2 cellular contexts compared by ENCODE assay signal in the genomic region with DNA sequence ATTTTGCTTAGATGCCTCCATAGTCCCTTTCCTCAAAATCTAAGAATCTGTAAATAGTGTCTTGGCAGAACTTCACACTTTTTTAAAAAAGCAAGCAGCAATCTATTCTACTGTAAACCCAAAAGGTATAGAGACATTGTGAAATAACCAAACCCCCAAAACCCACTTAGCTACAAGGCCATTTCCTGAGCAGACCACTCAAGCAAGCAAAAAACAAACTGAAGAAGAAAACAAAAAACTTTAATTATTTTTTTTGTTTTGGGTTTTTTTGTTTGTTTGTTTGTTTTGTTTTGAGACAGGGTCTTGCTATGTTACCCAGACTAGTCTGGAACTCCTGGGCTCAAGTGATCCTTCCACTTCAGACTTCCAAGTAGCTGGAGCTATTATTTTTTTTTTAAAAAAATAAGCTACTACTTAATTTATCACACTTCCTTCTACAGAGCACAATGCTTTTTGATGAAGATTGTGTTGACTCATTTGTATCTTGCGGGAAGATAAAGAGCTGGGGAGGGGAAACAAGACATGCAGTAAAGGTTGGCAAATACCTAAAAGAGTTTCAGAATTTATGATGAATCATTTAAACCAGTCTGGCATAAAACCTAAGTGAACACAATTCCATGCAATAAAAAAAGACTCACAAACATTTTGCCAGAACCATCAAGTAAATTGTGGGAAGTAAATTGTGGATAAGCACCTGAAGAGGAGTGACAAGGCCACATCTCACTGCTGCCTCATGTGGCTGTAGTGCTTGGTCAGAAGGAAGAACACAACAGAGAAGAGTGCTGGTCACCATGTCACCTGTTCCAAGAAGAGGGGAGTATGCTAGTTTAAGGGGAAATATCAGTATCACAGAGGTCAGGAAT.
TF ChIP-seq lines count a peak whose summit lies in the region.

No MANE protein-coding gene starts in this region.

TF ChIP-seq in IMR-90, 13 proteins besides CTCF, POLR2A, EP300 and RAD21:
- no peak for TF ChIP-seq BHLHE40 (IDR thresholded peaks at IDR 0.05; ENCODE audit: low read depth, low read length)
- TF ChIP-seq MXI1 (IDR thresholded peaks at IDR 0.05; ENCODE audit: borderline replicate concordance, low read depth, low read length), result no peak
- TF ChIP-seq SMC3 (IDR thresholded peaks at IDR 0.05; ENCODE audit: low read depth, low read length), result no peak
- no peak for TF ChIP-seq CEBPB (IDR thresholded peaks at IDR 0.05; ENCODE audit: low read depth, low read length)
- no peak for TF ChIP-seq NFE2L2 (IDR thresholded peaks at IDR 0.05; ENCODE audit: low read depth, low read length)
- TF ChIP-seq, protein P1, sequence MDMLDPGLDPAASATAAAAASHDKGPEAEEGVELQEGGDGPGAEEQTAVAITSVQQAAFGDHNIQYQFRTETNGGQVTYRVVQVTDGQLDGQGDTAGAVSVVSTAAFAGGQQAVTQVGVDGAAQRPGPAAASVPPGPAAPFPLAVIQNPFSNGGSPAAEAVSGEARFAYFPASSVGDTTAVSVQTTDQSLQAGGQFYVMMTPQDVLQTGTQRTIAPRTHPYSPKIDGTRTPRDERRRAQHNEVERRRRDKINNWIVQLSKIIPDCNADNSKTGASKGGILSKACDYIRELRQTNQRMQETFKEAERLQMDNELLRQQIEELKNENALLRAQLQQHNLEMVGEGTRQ (IDR thresholded peaks at IDR 0.05; ENCODE audit: low read depth, low read length), result no peak
- TF ChIP-seq RCOR1 (IDR thresholded peaks at IDR 0.05; ENCODE audit: insufficient replicate concordance, low read length), result no peak
- TF ChIP-seq MAFK (IDR thresholded peaks at IDR 0.05; ENCODE audit: low read depth, low read length), result no peak
- TF ChIP-seq, protein P2, sequence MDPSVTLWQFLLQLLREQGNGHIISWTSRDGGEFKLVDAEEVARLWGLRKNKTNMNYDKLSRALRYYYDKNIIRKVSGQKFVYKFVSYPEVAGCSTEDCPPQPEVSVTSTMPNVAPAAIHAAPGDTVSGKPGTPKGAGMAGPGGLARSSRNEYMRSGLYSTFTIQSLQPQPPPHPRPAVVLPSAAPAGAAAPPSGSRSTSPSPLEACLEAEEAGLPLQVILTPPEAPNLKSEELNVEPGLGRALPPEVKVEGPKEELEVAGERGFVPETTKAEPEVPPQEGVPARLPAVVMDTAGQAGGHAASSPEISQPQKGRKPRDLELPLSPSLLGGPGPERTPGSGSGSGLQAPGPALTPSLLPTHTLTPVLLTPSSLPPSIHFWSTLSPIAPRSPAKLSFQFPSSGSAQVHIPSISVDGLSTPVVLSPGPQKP (IDR thresholded peaks at IDR 0.05; ENCODE audit: borderline replicate concordance, low read depth, low read length), result no peak
- TF ChIP-seq FOS (IDR thresholded peaks at IDR 0.05; ENCODE audit: low read depth, low read length), result no peak
- no peak for TF ChIP-seq CHD1 (IDR thresholded peaks at IDR 0.05; ENCODE audit: low read depth, low read length)
- no peak for TF ChIP-seq RFX5 (IDR thresholded peaks at IDR 0.05; ENCODE audit: low read depth, low read length)
- TF ChIP-seq MAZ (IDR thresholded peaks at IDR 0.05; ENCODE audit: borderline replicate concordance, low read depth, low read length), result no peak

TF ChIP-seq in WTC11, 78 proteins besides CTCF, POLR2A, EP300 and RAD21:
- TF ChIP-seq ZNF232 (CRISPR knock-in tag; IDR thresholded peaks at IDR 0.05), result no peak
- TF ChIP-seq, protein P3, sequence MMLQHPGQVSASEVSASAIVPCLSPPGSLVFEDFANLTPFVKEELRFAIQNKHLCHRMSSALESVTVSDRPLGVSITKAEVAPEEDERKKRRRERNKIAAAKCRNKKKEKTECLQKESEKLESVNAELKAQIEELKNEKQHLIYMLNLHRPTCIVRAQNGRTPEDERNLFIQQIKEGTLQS (CRISPR knock-in tag; conservative IDR thresholded peaks at IDR 0.05), result no peak
- no peak for TF ChIP-seq TEAD4 (CRISPR knock-in tag; IDR thresholded peaks at IDR 0.05)
- TF ChIP-seq, protein P4, sequence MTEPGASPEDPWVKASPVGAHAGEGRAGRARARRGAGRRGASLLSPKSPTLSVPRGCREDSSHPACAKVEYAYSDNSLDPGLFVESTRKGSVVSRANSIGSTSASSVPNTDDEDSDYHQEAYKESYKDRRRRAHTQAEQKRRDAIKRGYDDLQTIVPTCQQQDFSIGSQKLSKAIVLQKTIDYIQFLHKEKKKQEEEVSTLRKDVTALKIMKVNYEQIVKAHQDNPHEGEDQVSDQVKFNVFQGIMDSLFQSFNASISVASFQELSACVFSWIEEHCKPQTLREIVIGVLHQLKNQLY (CRISPR knock-in tag; IDR thresholded peaks at IDR 0.05), result no peak
- TF ChIP-seq, protein P5, sequence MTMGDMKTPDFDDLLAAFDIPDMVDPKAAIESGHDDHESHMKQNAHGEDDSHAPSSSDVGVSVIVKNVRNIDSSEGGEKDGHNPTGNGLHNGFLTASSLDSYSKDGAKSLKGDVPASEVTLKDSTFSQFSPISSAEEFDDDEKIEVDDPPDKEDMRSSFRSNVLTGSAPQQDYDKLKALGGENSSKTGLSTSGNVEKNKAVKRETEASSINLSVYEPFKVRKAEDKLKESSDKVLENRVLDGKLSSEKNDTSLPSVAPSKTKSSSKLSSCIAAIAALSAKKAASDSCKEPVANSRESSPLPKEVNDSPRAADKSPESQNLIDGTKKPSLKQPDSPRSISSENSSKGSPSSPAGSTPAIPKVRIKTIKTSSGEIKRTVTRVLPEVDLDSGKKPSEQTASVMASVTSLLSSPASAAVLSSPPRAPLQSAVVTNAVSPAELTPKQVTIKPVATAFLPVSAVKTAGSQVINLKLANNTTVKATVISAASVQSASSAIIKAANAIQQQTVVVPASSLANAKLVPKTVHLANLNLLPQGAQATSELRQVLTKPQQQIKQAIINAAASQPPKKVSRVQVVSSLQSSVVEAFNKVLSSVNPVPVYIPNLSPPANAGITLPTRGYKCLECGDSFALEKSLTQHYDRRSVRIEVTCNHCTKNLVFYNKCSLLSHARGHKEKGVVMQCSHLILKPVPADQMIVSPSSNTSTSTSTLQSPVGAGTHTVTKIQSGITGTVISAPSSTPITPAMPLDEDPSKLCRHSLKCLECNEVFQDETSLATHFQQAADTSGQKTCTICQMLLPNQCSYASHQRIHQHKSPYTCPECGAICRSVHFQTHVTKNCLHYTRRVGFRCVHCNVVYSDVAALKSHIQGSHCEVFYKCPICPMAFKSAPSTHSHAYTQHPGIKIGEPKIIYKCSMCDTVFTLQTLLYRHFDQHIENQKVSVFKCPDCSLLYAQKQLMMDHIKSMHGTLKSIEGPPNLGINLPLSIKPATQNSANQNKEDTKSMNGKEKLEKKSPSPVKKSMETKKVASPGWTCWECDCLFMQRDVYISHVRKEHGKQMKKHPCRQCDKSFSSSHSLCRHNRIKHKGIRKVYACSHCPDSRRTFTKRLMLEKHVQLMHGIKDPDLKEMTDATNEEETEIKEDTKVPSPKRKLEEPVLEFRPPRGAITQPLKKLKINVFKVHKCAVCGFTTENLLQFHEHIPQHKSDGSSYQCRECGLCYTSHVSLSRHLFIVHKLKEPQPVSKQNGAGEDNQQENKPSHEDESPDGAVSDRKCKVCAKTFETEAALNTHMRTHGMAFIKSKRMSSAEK (CRISPR knock-in tag; IDR thresholded peaks at IDR 0.05; ENCODE audit: borderline replicate concordance), result no peak
- TF ChIP-seq NR2C2 (CRISPR knock-in tag; IDR thresholded peaks at IDR 0.05), result no peak
- TF ChIP-seq, protein P6, sequence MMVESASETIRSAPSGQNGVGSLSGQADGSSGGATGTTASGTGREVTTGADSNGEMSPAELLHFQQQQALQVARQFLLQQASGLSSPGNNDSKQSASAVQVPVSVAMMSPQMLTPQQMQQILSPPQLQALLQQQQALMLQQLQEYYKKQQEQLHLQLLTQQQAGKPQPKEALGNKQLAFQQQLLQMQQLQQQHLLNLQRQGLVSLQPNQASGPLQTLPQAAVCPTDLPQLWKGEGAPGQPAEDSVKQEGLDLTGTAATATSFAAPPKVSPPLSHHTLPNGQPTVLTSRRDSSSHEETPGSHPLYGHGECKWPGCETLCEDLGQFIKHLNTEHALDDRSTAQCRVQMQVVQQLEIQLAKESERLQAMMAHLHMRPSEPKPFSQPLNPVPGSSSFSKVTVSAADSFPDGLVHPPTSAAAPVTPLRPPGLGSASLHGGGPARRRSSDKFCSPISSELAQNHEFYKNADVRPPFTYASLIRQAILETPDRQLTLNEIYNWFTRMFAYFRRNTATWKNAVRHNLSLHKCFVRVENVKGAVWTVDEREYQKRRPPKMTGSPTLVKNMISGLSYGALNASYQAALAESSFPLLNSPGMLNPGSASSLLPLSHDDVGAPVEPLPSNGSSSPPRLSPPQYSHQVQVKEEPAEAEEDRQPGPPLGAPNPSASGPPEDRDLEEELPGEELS (CRISPR knock-in tag; IDR thresholded peaks at IDR 0.05), result no peak
- TF ChIP-seq RELA (CRISPR knock-in tag; IDR thresholded peaks at IDR 0.05; ENCODE audit: borderline replicate concordance), result no peak
- no peak for TF ChIP-seq JUN (CRISPR knock-in tag; IDR thresholded peaks at IDR 0.05)
- TF ChIP-seq, protein P7, sequence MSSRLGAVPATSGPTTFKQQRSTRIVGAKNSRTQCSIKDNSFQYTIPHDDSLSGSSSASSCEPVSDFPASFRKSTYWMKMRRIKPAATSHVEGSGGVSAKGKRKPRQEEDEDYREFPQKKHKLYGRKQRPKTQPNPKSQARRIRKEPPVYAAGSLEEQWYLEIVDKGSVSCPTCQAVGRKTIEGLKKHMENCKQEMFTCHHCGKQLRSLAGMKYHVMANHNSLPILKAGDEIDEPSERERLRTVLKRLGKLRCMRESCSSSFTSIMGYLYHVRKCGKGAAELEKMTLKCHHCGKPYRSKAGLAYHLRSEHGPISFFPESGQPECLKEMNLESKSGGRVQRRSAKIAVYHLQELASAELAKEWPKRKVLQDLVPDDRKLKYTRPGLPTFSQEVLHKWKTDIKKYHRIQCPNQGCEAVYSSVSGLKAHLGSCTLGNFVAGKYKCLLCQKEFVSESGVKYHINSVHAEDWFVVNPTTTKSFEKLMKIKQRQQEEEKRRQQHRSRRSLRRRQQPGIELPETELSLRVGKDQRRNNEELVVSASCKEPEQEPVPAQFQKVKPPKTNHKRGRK (CRISPR knock-in tag; IDR thresholded peaks at IDR 0.05; ENCODE audit: borderline replicate concordance), result no peak
- TF ChIP-seq SMAD4 (CRISPR knock-in tag; IDR thresholded peaks at IDR 0.05), result no peak
- TF ChIP-seq, protein P8, sequence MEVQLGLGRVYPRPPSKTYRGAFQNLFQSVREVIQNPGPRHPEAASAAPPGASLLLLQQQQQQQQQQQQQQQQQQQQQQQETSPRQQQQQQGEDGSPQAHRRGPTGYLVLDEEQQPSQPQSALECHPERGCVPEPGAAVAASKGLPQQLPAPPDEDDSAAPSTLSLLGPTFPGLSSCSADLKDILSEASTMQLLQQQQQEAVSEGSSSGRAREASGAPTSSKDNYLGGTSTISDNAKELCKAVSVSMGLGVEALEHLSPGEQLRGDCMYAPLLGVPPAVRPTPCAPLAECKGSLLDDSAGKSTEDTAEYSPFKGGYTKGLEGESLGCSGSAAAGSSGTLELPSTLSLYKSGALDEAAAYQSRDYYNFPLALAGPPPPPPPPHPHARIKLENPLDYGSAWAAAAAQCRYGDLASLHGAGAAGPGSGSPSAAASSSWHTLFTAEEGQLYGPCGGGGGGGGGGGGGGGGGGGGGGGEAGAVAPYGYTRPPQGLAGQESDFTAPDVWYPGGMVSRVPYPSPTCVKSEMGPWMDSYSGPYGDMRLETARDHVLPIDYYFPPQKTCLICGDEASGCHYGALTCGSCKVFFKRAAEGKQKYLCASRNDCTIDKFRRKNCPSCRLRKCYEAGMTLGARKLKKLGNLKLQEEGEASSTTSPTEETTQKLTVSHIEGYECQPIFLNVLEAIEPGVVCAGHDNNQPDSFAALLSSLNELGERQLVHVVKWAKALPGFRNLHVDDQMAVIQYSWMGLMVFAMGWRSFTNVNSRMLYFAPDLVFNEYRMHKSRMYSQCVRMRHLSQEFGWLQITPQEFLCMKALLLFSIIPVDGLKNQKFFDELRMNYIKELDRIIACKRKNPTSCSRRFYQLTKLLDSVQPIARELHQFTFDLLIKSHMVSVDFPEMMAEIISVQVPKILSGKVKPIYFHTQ (CRISPR knock-in tag; IDR thresholded peaks at IDR 0.05), result no peak
- TF ChIP-seq ZBTB21 (CRISPR knock-in tag; IDR thresholded peaks at IDR 0.05; ENCODE audit: borderline replicate concordance), result no peak
- TF ChIP-seq, protein P9, sequence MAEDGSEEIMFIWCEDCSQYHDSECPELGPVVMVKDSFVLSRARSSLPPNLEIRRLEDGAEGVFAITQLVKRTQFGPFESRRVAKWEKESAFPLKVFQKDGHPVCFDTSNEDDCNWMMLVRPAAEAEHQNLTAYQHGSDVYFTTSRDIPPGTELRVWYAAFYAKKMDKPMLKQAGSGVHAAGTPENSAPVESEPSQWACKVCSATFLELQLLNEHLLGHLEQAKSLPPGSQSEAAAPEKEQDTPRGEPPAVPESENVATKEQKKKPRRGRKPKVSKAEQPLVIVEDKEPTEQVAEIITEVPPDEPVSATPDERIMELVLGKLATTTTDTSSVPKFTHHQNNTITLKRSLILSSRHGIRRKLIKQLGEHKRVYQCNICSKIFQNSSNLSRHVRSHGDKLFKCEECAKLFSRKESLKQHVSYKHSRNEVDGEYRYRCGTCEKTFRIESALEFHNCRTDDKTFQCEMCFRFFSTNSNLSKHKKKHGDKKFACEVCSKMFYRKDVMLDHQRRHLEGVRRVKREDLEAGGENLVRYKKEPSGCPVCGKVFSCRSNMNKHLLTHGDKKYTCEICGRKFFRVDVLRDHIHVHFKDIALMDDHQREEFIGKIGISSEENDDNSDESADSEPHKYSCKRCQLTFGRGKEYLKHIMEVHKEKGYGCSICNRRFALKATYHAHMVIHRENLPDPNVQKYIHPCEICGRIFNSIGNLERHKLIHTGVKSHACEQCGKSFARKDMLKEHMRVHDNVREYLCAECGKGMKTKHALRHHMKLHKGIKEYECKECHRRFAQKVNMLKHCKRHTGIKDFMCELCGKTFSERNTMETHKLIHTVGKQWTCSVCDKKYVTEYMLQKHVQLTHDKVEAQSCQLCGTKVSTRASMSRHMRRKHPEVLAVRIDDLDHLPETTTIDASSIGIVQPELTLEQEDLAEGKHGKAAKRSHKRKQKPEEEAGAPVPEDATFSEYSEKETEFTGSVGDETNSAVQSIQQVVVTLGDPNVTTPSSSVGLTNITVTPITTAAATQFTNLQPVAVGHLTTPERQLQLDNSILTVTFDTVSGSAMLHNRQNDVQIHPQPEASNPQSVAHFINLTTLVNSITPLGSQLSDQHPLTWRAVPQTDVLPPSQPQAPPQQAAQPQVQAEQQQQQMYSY (CRISPR knock-in tag; IDR thresholded peaks at IDR 0.05), result no peak
- TF ChIP-seq CREB1 (CRISPR knock-in tag; IDR thresholded peaks at IDR 0.05), result no peak
- no peak for TF ChIP-seq ZNF671 (CRISPR knock-in tag; IDR thresholded peaks at IDR 0.05)
TF ChIP-seq in WTC11: peak in this region for 0.
